ENCODE assay signal across 9 cellular contexts in the genomic region with DNA sequence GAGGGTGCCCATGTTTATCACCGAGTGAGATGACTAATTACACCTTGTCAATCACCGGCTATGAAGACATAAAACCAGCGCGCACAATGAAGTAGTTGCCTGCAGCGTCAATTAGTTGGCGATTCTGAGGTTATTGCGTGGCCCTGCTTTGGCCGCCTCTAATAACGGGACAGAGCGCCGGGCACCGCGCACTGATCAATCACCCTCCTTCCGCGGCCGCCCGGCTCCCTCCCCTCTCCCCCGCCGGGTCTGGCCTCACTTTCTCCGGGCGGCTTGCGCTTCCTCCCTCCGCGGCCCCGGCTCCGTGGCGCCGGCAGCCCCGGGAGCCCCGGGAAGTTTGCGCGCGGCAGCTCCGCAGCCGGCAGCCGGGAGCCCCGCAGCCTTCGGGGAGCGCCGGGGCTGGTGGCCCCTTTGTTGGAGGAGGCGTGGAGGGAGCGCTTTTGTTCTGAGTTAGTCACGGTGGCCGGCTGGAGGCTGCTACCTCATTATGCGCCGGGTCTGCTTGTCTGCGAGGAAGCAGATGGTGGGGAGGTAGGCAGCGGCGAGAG. TPM values are rescaled to one million over a fixed set of nuclear protein-coding genes. Genes with fewer than 3 reads are reported as not detected.
A peak's percentile ranks its signal among the peaks of the same experiment; 100 is the strongest.
DNase-seq lines count a peak whose midpoint lies in the region; ATAC-seq, FAIRE-seq and TF ChIP-seq lines count a peak whose summit lies in the region.
"Had no signal": no experiment of that assay in that cellular context is flagged by ENCODE, and none has a peak within 500 bp of the region (broad histone marks: within the 10 kb centered on the region; RNA-seq: fewer than 3 reads in every experiment).

No MANE protein-coding gene starts in this region.

- H3K9me3 Mint-ChIP-seq in activated T-cell treated with anti-CD3 and anti-CD28 coated beads, Interleukin-2, amount 50 U/mL, for 24 hours: no peaks in the 10 kb centered on the region

- H3K27ac ChIP-seq in endothelial cell of umbilical vein (ENCODE audit: insufficient read depth, low read depth, low read length) (no peak overlapping the region), uterus (no peak overlapping the region)

- BruUV-seq in endothelial cell of umbilical vein (replicated peaks; lab: Mats Ljungman, UMichigan): no TSS peak

- ATAC-seq in stimulated activated naive CD8-positive, alpha-beta T cell treated with anti-CD3 and anti-CD28 coated beads, Interleukin-15, Interleukin-2, amounts not matched to agents 100 U/mL and 50 U/mL, for 24 hours: peak; percentile 47
- no peak for ATAC-seq in HG03175 (IDR thresholded peaks at IDR 0.05; ENCODE audit: unreplicated experiment)

- intact Hi-C loops in endothelial cell of umbilical vein (cut with micrococcal nuclease) (no loop called here), uterus (cut with DNase I; ENCODE audit: low total_unique reads) (no loop called here)

- peak overlapping the region; percentile 71 for H3K27ac Mint-ChIP-seq in activated T-cell treated with anti-CD3 and anti-CD28 coated beads, Interleukin-2, amount 50 U/mL, for 24 hours

- peaks cover 89% of the 10 kb centered on the region for H3K27me3 Mint-ChIP-seq in activated T-cell treated with anti-CD3 and anti-CD28 coated beads, Interleukin-2, amount 50 U/mL, for 24 hours

- FAIRE-seq in endothelial cell of umbilical vein (lab: Jason Lieb, UNC): no peak

- TF ChIP-seq CTCF in endothelial cell of umbilical vein (IDR thresholded peaks at IDR 0.05; ENCODE audit: extremely low read depth in 1 of 2, insufficient read depth in 1 of 2, low read depth in 1 of 2, low read length in 2 of 2): no peak
- TF ChIP-seq CTCF in uterus (IDR thresholded peaks at IDR 0.05): no peak

- H3K9me1 ChIP-seq in endothelial cell of umbilical vein (replicated peaks; ENCODE audit: control insufficient read depth, extremely low read depth, insufficient read depth, low read length): no peaks in the 10 kb centered on the region

- H3K4me3 Mint-ChIP-seq in activated T-cell treated with anti-CD3 and anti-CD28 coated beads, Interleukin-2, amount 50 U/mL, for 24 hours: peak overlapping the region; percentile 49

- H3K4me1 ChIP-seq in endothelial cell of umbilical vein (ENCODE audit: control insufficient read depth, extremely low read depth, insufficient read depth, low read length): peaks cover 3% of the 10 kb centered on the region
- H3K4me1 ChIP-seq in uterus: peaks cover 0 to 32% of the 10 kb centered on the region in 2 donors

- H3K36me3 Mint-ChIP-seq in activated T-cell treated with anti-CD3 and anti-CD28 coated beads, Interleukin-2, amount 50 U/mL, for 24 hours (ENCODE audit: low read depth): no peaks in the 10 kb centered on the region

- no peaks in the 10 kb centered on the region for H4K20me1 ChIP-seq in endothelial cell of umbilical vein (replicated peaks; ENCODE audit: control insufficient read depth, extremely low read depth, insufficient read depth, low read length)

- POLR2A ChIA-PET in endothelial cell of umbilical vein (lab: Charles Lee): no interaction called here

- CTCF ChIA-PET in endothelial cell of umbilical vein (lab: Charles Lee): no interaction called here

- no peak overlapping the region for H3K4me3 ChIP-seq in endothelial cell of umbilical vein (replicated peaks in 1 of 3; ENCODE audit: insufficient read depth in 1 of 3, low read depth in 1 of 3, low read length in 3 of 3)
- no peak overlapping the region for H3K4me3 ChIP-seq in uterus

- dilution Hi-C loops in endothelial cell of umbilical vein (cut with MboI; ENCODE audit: extremely low pct_ligation_motif_present, low sequenced_read_pairs): no loop called here

- H3K4me1 Mint-ChIP-seq in activated T-cell treated with anti-CD3 and anti-CD28 coated beads, Interleukin-2, amount 50 U/mL, for 24 hours (ENCODE audit: low read depth): peaks cover 33% of the 10 kb centered on the region

- H3K36me3 ChIP-seq in endothelial cell of umbilical vein (ENCODE audit: control insufficient read depth in 2 of 2, extremely low read depth in 1 of 2, insufficient read depth in 2 of 2, low read length in 2 of 2) (no peaks in the 10 kb centered on the region), uterus (no peaks in the 10 kb centered on the region)

- H3K9ac ChIP-seq in endothelial cell of umbilical vein (replicated peaks; ENCODE audit: extremely low read depth, insufficient read depth, low read length): no peak overlapping the region

- peaks cover 91 to 97% of the 10 kb centered on the region in 2 experiments for H3K27me3 ChIP-seq in endothelial cell of umbilical vein (ENCODE audit: control insufficient read depth in 2 of 2, insufficient read depth in 2 of 2, low read length in 2 of 2)
- peaks cover 29 to 87% of the 10 kb centered on the region in 2 donors for H3K27me3 ChIP-seq in uterus

- H3K79me2 ChIP-seq in endothelial cell of umbilical vein (ENCODE audit: control insufficient read depth, insufficient read depth, low read length): no peaks in the 10 kb centered on the region

- H3K4me2 ChIP-seq in endothelial cell of umbilical vein (ENCODE audit: insufficient read depth, low read length): no peak overlapping the region

- DNase-seq in activated T-cell treated with anti-CD3 and anti-CD28 coated beads, Interleukin-2, amount 50 U/mL, for 24 hours: no peak
- no peak for DNase-seq in activated T-cell treated with anti-CD3 and anti-CD28 coated beads, Interleukin-2, amount 50 U/mL, for 1 hour
- peak; percentile 75 to 82 for DNase-seq in NCI-H524 (lab: John Stamatoyannopoulos, UW)
- no peak for DNase-seq in endothelial cell of umbilical vein (ENCODE audit: low read depth, low spot score)
- DNase-seq in stimulated activated naive CD8-positive, alpha-beta T cell treated with anti-CD3 and anti-CD28 coated beads, Interleukin-15, Interleukin-2, amounts not matched to agents 100 U/mL and 50 U/mL, for 24 hours: no peak
- no peak for DNase-seq in AML-193 (lab: John Stamatoyannopoulos, UW)
- no peak for DNase-seq in uterus

- H2AFZ ChIP-seq in endothelial cell of umbilical vein (ENCODE audit: low read depth, low read length): no peak overlapping the region

- TF ChIP-seq POLR2A in endothelial cell of umbilical vein (IDR thresholded peaks at IDR 0.05; ENCODE audit: low read depth, low read length) (no peak), uterus (IDR thresholded peaks at IDR 0.05) (no peak)

- H3K9me3 ChIP-seq in endothelial cell of umbilical vein (replicated peaks; ENCODE audit: control insufficient read depth, insufficient read depth, low read length): no peaks in the 10 kb centered on the region
- no peaks in the 10 kb centered on the region for H3K9me3 ChIP-seq in uterus

TF ChIP-seq in endothelial cell of umbilical vein, 7 proteins besides CTCF, POLR2A, EP300 and RAD21:
- TF ChIP-seq JUN (IDR thresholded peaks at IDR 0.05; ENCODE audit: borderline replicate concordance, insufficient read depth, insufficient read length, low read depth): no peak
- TF ChIP-seq FOS (IDR thresholded peaks at IDR 0.05; ENCODE audit: borderline replicate concordance, insufficient read depth, low read length): no peak
- TF ChIP-seq POLR2AphosphoS5 (IDR thresholded peaks at IDR 0.05; ENCODE audit: insufficient read depth, low read depth, low read length): no peak
- peak; percentile 86 for TF ChIP-seq EZH2 (IDR thresholded peaks at IDR 0.05; ENCODE audit: borderline replicate concordance, low read depth, low read length, severe bottlenecking)
- TF ChIP-seq MYC (IDR thresholded peaks at IDR 0.05; ENCODE audit: low read depth, low read length): no peak
- TF ChIP-seq, protein P1, sequence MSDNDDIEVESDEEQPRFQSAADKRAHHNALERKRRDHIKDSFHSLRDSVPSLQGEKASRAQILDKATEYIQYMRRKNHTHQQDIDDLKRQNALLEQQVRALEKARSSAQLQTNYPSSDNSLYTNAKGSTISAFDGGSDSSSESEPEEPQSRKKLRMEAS (IDR thresholded peaks at IDR 0.05; ENCODE audit: insufficient read depth, insufficient read length): no peak

RNA-seq across cellular contexts. Expression of gene LHX2, which starts 3.2 kb away (rescaled TPM):
- not detected in 2 replicates for total RNA-seq in endothelial cell of umbilical vein
- 0.03 TPM in 1 of 2 replicates, not detected in the other for polyA plus RNA-seq in endothelial cell of umbilical vein
- polyA plus RNA-seq in endothelial cell of umbilical vein (2011; cell fraction: cytosol; rRNA removed): 0.07 TPM in 1 of 2 replicates, not detected in the other
- not detected in 2 replicates for polyA plus RNA-seq in endothelial cell of umbilical vein (2011; cell fraction: nucleus; rRNA removed)
- not detected in 2 replicates for polyA plus RNA-seq in endothelial cell of umbilical vein (2012)
- not detected in 2 replicates for polyA minus RNA-seq in endothelial cell of umbilical vein
- 16.5 TPM for polyA minus RNA-seq in endothelial cell of umbilical vein (2011; cell fraction: cytosol; rRNA and poly(A)+ RNA removed)
- polyA minus RNA-seq in endothelial cell of umbilical vein (2011; cell fraction: nucleus; rRNA and poly(A)+ RNA removed): not detected in 2 replicates
- under 1 TPM in 1 of 4 donors, not detected in 3; 0.14 TPM for total RNA-seq in uterus
- total RNA-seq: mononuclear cell had no signal

Comparison
In these comparisons a context has a peak if more than half of its experiments do, and no peak if none do; other contexts are left out.
1. DNase-seq: peak in NCI-H524 (2 of 2); none in activated T-cell treated with anti-CD3 and anti-CD28 coated beads, Interleukin-2, amount 50 U/mL, for 24 hours (single experiment), activated T-cell treated with anti-CD3 and anti-CD28 coated beads, Interleukin-2, amount 50 U/mL, for 1 hour (single experiment), endothelial cell of umbilical vein (single experiment), stimulated activated naive CD8-positive, alpha-beta T cell treated with anti-CD3 and anti-CD28 coated beads, Interleukin-15, Interleukin-2, amounts not matched to agents 100 U/mL and 50 U/mL, for 24 hours (single experiment), AML-193 (0 of 2) and uterus (0 of 2).